ENCODE assay signal across 11 cellular contexts in the genomic region with DNA sequence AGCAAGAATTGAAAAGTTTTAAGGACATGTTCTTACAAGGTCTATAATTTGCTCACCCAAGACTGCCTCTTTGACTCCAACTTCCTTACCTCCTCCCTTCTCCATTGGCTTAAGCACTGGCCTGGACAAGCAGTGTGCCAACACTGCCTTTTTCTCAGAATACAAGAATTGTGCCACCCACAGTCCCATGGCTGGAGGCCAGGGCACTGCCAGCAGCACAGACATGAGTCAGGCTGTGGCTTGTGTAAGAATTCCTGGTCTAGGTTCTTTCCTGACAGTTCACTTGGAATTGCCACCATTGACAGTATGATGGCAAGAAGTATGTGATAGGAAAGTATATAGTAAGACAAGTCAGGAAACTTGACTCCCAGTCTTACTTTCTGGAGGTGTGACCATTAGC.
A peak's percentile ranks its signal among the peaks of the same experiment; 100 is the strongest.
DNase-seq lines count a peak whose midpoint lies in the region; ATAC-seq, FAIRE-seq and TF ChIP-seq lines count a peak whose summit lies in the region.
"Had no signal": no experiment of that assay in that cellular context is flagged by ENCODE, and none has a peak within 500 bp of the region (broad histone marks: within the 10 kb centered on the region; RNA-seq: fewer than 3 reads in every experiment).

No MANE protein-coding gene starts in this region.

- H2BK5ac ChIP-seq in mesenchymal stem cell (ENCODE audit: low read depth, low read length, poor library complexity, severe bottlenecking): no peak overlapping the region

- H3K27me3 ChIP-seq in liver (ENCODE audit: control insufficient read depth in 4 of 4, insufficient read depth in 4 of 4, low read length in 3 of 4): no peaks in the 10 kb centered on the region
- H3K27me3 ChIP-seq in HepG2 (ENCODE audit: control insufficient read depth in 1 of 2, insufficient read depth in 2 of 2, low read length in 2 of 2): no peaks in the 10 kb centered on the region
- no peaks in the 10 kb centered on the region for H3K27me3 ChIP-seq in mesenchymal stem cell (ENCODE audit: control insufficient read depth in 1 of 2, insufficient read depth in 1 of 2, low read length in 2 of 2)
- H3K27me3 ChIP-seq: colonic mucosa had no signal

- H3K36me3 Mint-ChIP-seq in activated T-cell treated with anti-CD3 and anti-CD28 coated beads, Interleukin-2, amount 50 U/mL, for 4 hours (ENCODE audit: insufficient read depth): no peaks in the 10 kb centered on the region
- H3K36me3 Mint-ChIP-seq: WTC11 had no signal

- POLR2A ChIA-PET in HepG2 (lab: Yijun Ruan, JAX): no interaction called here

- no peaks in the 10 kb centered on the region for H4K20me1 ChIP-seq in HepG2 (ENCODE audit: insufficient read depth, low read length)

- H3K27ac ChIP-seq in liver (ENCODE audit: low read depth in 1 of 2, low read length in 2 of 2): peak overlapping the region; percentile 25 to 54
- no peak overlapping the region for H3K27ac ChIP-seq in HepG2 (ENCODE audit: extremely low read length, insufficient read depth, low read length)
- peak overlapping the region; percentile 4 for H3K27ac ChIP-seq in mesenchymal stem cell (ENCODE audit: low read length, poor library complexity, severe bottlenecking)
- H3K27ac ChIP-seq: colonic mucosa had no signal

- H3K79me2 ChIP-seq in HepG2 (ENCODE audit: insufficient read depth, low read length): no peaks in the 10 kb centered on the region

- no peak overlapping the region for H2BK120ac ChIP-seq in mesenchymal stem cell (ENCODE audit: low read depth, low read length)

- peaks cover 3% of the 10 kb centered on the region for H3K27me3 Mint-ChIP-seq in activated T-cell treated with anti-CD3 and anti-CD28 coated beads, Interleukin-2, amount 50 U/mL, for 4 hours (ENCODE audit: low read depth)

- no peak overlapping the region for H4K8ac ChIP-seq in mesenchymal stem cell (ENCODE audit: low read length)

- H3K4ac ChIP-seq in mesenchymal stem cell (ENCODE audit: low read depth in 1 of 2, low read length in 2 of 2): no peak overlapping the region

- TF ChIP-seq POLR2A in HepG2 (IDR thresholded peaks at IDR 0.05; ENCODE audit: insufficient read depth in 1 of 2, low read depth in 2 of 2, low read length in 2 of 2): no peak

- no peak overlapping the region for H2BK15ac ChIP-seq in mesenchymal stem cell (ENCODE audit: low read depth, poor library complexity, severe bottlenecking)

- H4K91ac ChIP-seq in mesenchymal stem cell (ENCODE audit: low read length): no peak overlapping the region

- H3K4me2 ChIP-seq in HepG2 (ENCODE audit: low read depth, low read length): no peak overlapping the region
- no peak overlapping the region for H3K4me2 ChIP-seq in mesenchymal stem cell (ENCODE audit: low read length, poor library complexity, severe bottlenecking)

- H3K9me3 Mint-ChIP-seq in activated T-cell treated with anti-CD3 and anti-CD28 coated beads, Interleukin-2, amount 50 U/mL, for 4 hours: no peaks in the 10 kb centered on the region
- H3K9me3 Mint-ChIP-seq: WTC11 had no signal

- no peaks in the 10 kb centered on the region for H3K79me1 ChIP-seq in mesenchymal stem cell (replicated peaks; ENCODE audit: low read length, poor library complexity, severe bottlenecking)

- no peaks in the 10 kb centered on the region for H3K9me3 ChIP-seq in liver (ENCODE audit: control insufficient read depth in 4 of 4, low read length in 3 of 4)
- H3K9me3 ChIP-seq in HepG2 (ENCODE audit: low read length): no peaks in the 10 kb centered on the region
- H3K9me3 ChIP-seq in mesenchymal stem cell (ENCODE audit: control insufficient read depth, low read length): no peaks in the 10 kb centered on the region
- H3K9me3 ChIP-seq: colonic mucosa had no signal

- no TSS peak for BruUV-seq in HepG2 (replicated peaks; lab: Mats Ljungman, UMichigan)

- no peak overlapping the region for H3K23ac ChIP-seq in mesenchymal stem cell (ENCODE audit: low read length in 2 of 2)

- no peak overlapping the region for H2AK5ac ChIP-seq in mesenchymal stem cell (ENCODE audit: low read length, severe bottlenecking)

- H3K9ac ChIP-seq in liver (ENCODE audit: low read depth in 1 of 2, low read length in 2 of 2): no peak overlapping the region
- H3K9ac ChIP-seq in HepG2 (ENCODE audit: insufficient read depth, low read depth, low read length): no peak overlapping the region
- no peak overlapping the region for H3K9ac ChIP-seq in mesenchymal stem cell (ENCODE audit: low read length)

- TF ChIP-seq RAD21 in liver (IDR thresholded peaks at IDR 0.05): peak; percentile 52 to 68
- no peak for TF ChIP-seq RAD21 in HepG2 (CRISPR knock-in tag; IDR thresholded peaks at IDR 0.05)

- H3K4me3 ChIP-seq in liver (ENCODE audit: low read depth in 1 of 3, low read length in 3 of 3) (no peak overlapping the region), HepG2 (replicated peaks in 1 of 3; ENCODE audit: insufficient read depth in 1 of 3, low read depth in 2 of 3, low read length in 3 of 3) (no peak overlapping the region), mesenchymal stem cell (ENCODE audit: insufficient read depth in 1 of 2, low read depth in 1 of 2, low read length in 2 of 2) (no peak overlapping the region)
- H3K4me3 ChIP-seq: colonic mucosa had no signal

- H3K4me1 Mint-ChIP-seq in activated T-cell treated with anti-CD3 and anti-CD28 coated beads, Interleukin-2, amount 50 U/mL, for 4 hours (ENCODE audit: low read depth): no peaks in the 10 kb centered on the region

- H3K14ac ChIP-seq in mesenchymal stem cell (ENCODE audit: low read length in 2 of 2): no peak overlapping the region

- FAIRE-seq in HepG2 (lab: Jason Lieb, UNC): no peak

- no peak overlapping the region for H3K4me3 Mint-ChIP-seq in activated T-cell treated with anti-CD3 and anti-CD28 coated beads, Interleukin-2, amount 50 U/mL, for 4 hours
- H3K4me3 Mint-ChIP-seq: WTC11 had no signal

- no peak for DNase-seq in HepG2 (ENCODE audit: low spot score)
- peak; percentile 44 for DNase-seq in epidermal melanocyte (ENCODE audit: insufficient read length, low spot score)
- peak; percentile 39 for DNase-seq in mesenchymal stem cell
- no peak for DNase-seq in activated T-cell treated with anti-CD3 and anti-CD28 coated beads, Interleukin-2, amount 50 U/mL, for 4 hours
- no peak for DNase-seq in NCI-H2081 treated with DMSO at 0.1 percent for 48 hours (lab: John Stamatoyannopoulos, UW)
- no peak for DNase-seq in NCI-H187 (lab: John Stamatoyannopoulos, UW)
- DNase-seq: colonic mucosa, MM.1S had no signal

- no peak overlapping the region for H2BK12ac ChIP-seq in mesenchymal stem cell (ENCODE audit: low read length in 2 of 2)

- H3K4me1 ChIP-seq in liver (ENCODE audit: control insufficient read depth in 4 of 4, insufficient read depth in 4 of 4, low read length in 3 of 4): peaks cover 0 to 11% (median 4%) of the 10 kb centered on the region in 4 donors
- H3K4me1 ChIP-seq in HepG2 (ENCODE audit: insufficient read depth, low read length): peaks cover 27% of the 10 kb centered on the region
- peaks cover 3% of the 10 kb centered on the region for H3K4me1 ChIP-seq in mesenchymal stem cell (ENCODE audit: control insufficient read depth, insufficient read depth, low read depth, low read length)
- H3K4me1 ChIP-seq: colonic mucosa had no signal

- intact Hi-C loops in HepG2 (cut with micrococcal nuclease; ENCODE audit: unreplicated experiment): no loop called here

- TF ChIP-seq CTCF in liver (IDR thresholded peaks at IDR 0.05; ENCODE audit: low read depth, low read length, missing input control) (no peak), HepG2 (CRISPR knock-in tag; IDR thresholded peaks at IDR 0.05) (no peak)

- H2AFZ ChIP-seq in HepG2 (ENCODE audit: low read length) (no peak overlapping the region), mesenchymal stem cell (ENCODE audit: low read depth, low read length) (no peak overlapping the region)

- ATAC-seq in HepG2: no peak
- ATAC-seq in activated T-cell treated with anti-CD3 and anti-CD28 coated beads, Interleukin-2, amount 50 U/mL, for 4 hours: no peak
- no peak for ATAC-seq in GM18868 (IDR thresholded peaks at IDR 0.05; ENCODE audit: unreplicated experiment)
- ATAC-seq: WTC11 had no signal

- in situ Hi-C loops in HepG2 (cut with HindIII; ENCODE audit: extremely low pct_ligation_motif_present, low pct_unique_long_range_greater_than_20kb): no loop called here

- no peak overlapping the region for H3K18ac ChIP-seq in mesenchymal stem cell (ENCODE audit: low read depth in 1 of 2, low read length in 2 of 2)

- CTCF ChIA-PET in HepG2 (lab: Yijun Ruan, JAX; ENCODE audit: low intra/inter-chr PET ratio, low total read pairs): no interaction called here

- no peak for TF ChIP-seq EP300 in HepG2 (IDR thresholded peaks at IDR 0.05; ENCODE audit: low read depth in 2 of 2, low read length in 2 of 2)
- TF ChIP-seq EP300 in HepG2 (CRISPR knock-in tag; IDR thresholded peaks at IDR 0.05; ENCODE audit: borderline replicate concordance): no peak

- H3K36me3 ChIP-seq in liver (ENCODE audit: control insufficient read depth in 4 of 4, insufficient read depth in 3 of 4, low read depth in 1 of 4, low read length in 3 of 4): no peaks in the 10 kb centered on the region
- no peaks in the 10 kb centered on the region for H3K36me3 ChIP-seq in HepG2 (replicated peaks in 1 of 2; ENCODE audit: control insufficient read depth in 1 of 2, insufficient read depth in 2 of 2, low read length in 2 of 2)
- no peaks in the 10 kb centered on the region for H3K36me3 ChIP-seq in mesenchymal stem cell (ENCODE audit: control insufficient read depth in 1 of 2, insufficient read depth in 2 of 2, low read depth in 1 of 2, low read length in 2 of 2)
- H3K36me3 ChIP-seq: colonic mucosa had no signal

TF ChIP-seq in liver, 16 proteins besides CTCF, POLR2A, EP300 and RAD21 (continues in another document):
- peak; percentile 96 for TF ChIP-seq JUND (IDR thresholded peaks at IDR 0.05)
- TF ChIP-seq, protein P1, sequence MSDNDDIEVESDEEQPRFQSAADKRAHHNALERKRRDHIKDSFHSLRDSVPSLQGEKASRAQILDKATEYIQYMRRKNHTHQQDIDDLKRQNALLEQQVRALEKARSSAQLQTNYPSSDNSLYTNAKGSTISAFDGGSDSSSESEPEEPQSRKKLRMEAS (IDR thresholded peaks at IDR 0.05): peak; percentile 49
- TF ChIP-seq, protein P2, sequence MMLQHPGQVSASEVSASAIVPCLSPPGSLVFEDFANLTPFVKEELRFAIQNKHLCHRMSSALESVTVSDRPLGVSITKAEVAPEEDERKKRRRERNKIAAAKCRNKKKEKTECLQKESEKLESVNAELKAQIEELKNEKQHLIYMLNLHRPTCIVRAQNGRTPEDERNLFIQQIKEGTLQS (IDR thresholded peaks at IDR 0.05): peak; percentile 89
- TF ChIP-seq HNF4G (IDR thresholded peaks at IDR 0.05): no peak

TF ChIP-seq in HepG2, 621 proteins besides CTCF, POLR2A, EP300 and RAD21 (continues in another document):
- TF ChIP-seq ONECUT2 (CRISPR knock-in tag; IDR thresholded peaks at IDR 0.05): no peak

Comparison
In these comparisons a context has a peak if more than half of its experiments do, and no peak if none do; other contexts are left out.
1. DNase-seq: peak in epidermal melanocyte (single experiment) and mesenchymal stem cell (single experiment); none in HepG2 (single experiment), activated T-cell treated with anti-CD3 and anti-CD28 coated beads, Interleukin-2, amount 50 U/mL, for 4 hours (single experiment), NCI-H2081 treated with DMSO at 0.1 percent for 48 hours (single experiment) and NCI-H187 (0 of 2).